Comparison of ENCODE assay signal across 19 cellular contexts in the genomic region with DNA sequence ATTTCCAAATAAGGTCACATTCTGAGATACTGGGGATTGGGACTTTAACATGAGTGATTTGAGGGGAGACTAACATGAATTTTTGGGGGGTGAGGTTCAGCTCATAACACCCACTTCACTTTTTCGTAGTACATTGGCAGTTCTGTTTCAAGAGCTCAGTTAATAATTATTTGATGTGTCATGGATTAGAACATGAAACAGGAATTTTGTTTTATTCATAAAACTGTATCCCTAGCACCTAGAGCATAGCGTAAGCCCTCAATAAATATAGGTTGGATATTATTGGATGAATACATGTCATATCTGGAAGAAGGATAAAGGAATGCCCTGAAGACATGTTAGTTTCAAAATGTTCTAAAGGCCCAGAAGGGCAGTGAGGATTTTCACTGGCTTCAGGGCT.
DNase-seq lines count a peak whose midpoint lies in the region; ATAC-seq and TF ChIP-seq lines count a peak whose summit lies in the region.
"Had no signal": no experiment of that assay in that cellular context is flagged by ENCODE, and none has a peak within 500 bp of the region (broad histone marks: within the 10 kb centered on the region; RNA-seq: fewer than 3 reads in every experiment).

No MANE protein-coding gene starts in this region.

- H3K4me3 ChIP-seq in AG10803 (ENCODE audit: low read length): no peak overlapping the region
- H3K4me3 ChIP-seq in Karpas-422 (ENCODE audit: low read length): no peak overlapping the region
- H3K4me3 ChIP-seq: esophagus muscularis mucosa, heart left ventricle, SK-N-MC had no signal

- no peaks in the 10 kb centered on the region for H3K36me3 ChIP-seq in Karpas-422 (ENCODE audit: insufficient read depth, low read length)
- H3K36me3 ChIP-seq: BE2C, esophagus muscularis mucosa, heart left ventricle had no signal

- no peaks in the 10 kb centered on the region for H3K79me2 ChIP-seq in Karpas-422 (ENCODE audit: low read length)

- no peak overlapping the region for H3K4me3 Mint-ChIP-seq in activated T-helper 1 cell treated with anti-CD3 and anti-CD28 coated beads, Interleukin-12 subunit alpha, Interleukin-12 subunit beta, Interleukin-2, Interleukin-4 antibody, amounts not matched to agents 30 ng/mL and 10 ng/mL and 1 ng/mL, durations not matched to agents 14 hours and 24 hours and 36 hours

- H3K9me2 ChIP-seq in Karpas-422 (replicated peaks; ENCODE audit: insufficient read depth, low read length): no peaks in the 10 kb centered on the region

- H3K36me3 Mint-ChIP-seq in activated T-helper 1 cell treated with anti-CD3 and anti-CD28 coated beads, Interleukin-12 subunit alpha, Interleukin-12 subunit beta, Interleukin-2, Interleukin-4 antibody, amounts not matched to agents 30 ng/mL and 10 ng/mL and 1 ng/mL, durations not matched to agents 14 hours and 24 hours and 36 hours (ENCODE audit: low read depth): peaks cover 7% of the 10 kb centered on the region

- peak; percentile 39 for DNase-seq in AG10803 (ENCODE audit: low read depth)
- DNase-seq in HCEC 1CT: peak; percentile 83
- no peak for DNase-seq in activated T-helper 1 cell treated with anti-CD3 and anti-CD28 coated beads, Interleukin-12 subunit alpha, Interleukin-12 subunit beta, Interleukin-2, Interleukin-4 antibody, amounts not matched to agents 30 ng/mL and 10 ng/mL and 1 ng/mL, durations not matched to agents 14 hours and 24 hours and 36 hours (ENCODE audit: low spot score)
- peak; percentile 79 for DNase-seq in kidney glomerular epithelial cell (lab: John Stamatoyannopoulos, UW)
- DNase-seq in NCI-H345 (lab: John Stamatoyannopoulos, UW): no peak
- DNase-seq in GOT3 (lab: John Stamatoyannopoulos, UW): no peak
- DNase-seq in Karpas-422: no peak
- DNase-seq: activated CD4-positive, alpha-beta T cell treated with anti-CD3 and anti-CD28 coated beads, Interleukin-2, amount 50 U/mL, for 48 hours; BE2C; dermis blood vessel endothelial cell; heart left ventricle; NCI-H2029 treated with DMSO at 0.1 percent for 48 hours; NCI-H524 treated with DMSO at 0.1 percent for 48 hours; OCI-M1; right cardiac atrium; stimulated activated CD4-positive, alpha-beta T cell treated with anti-CD3 and anti-CD28 coated beads, Interleukin-2, amount 100 ng/mL, for 24 hours had no signal

- peaks cover 15% of the 10 kb centered on the region for H3K4me1 ChIP-seq in Karpas-422 (ENCODE audit: low read length)

- H3K27ac Mint-ChIP-seq in activated T-helper 1 cell treated with anti-CD3 and anti-CD28 coated beads, Interleukin-12 subunit alpha, Interleukin-12 subunit beta, Interleukin-2, Interleukin-4 antibody, amounts not matched to agents 30 ng/mL and 10 ng/mL and 1 ng/mL, durations not matched to agents 14 hours and 24 hours and 36 hours: peak overlapping the region; percentile 1

- no peak overlapping the region for H3K27ac ChIP-seq in Karpas-422 (ENCODE audit: low read length)
- H3K27ac ChIP-seq: SK-N-MC had no signal

- no peaks in the 10 kb centered on the region for H3K27me3 Mint-ChIP-seq in activated T-helper 1 cell treated with anti-CD3 and anti-CD28 coated beads, Interleukin-12 subunit alpha, Interleukin-12 subunit beta, Interleukin-2, Interleukin-4 antibody, amounts not matched to agents 30 ng/mL and 10 ng/mL and 1 ng/mL, durations not matched to agents 14 hours and 24 hours and 36 hours (ENCODE audit: insufficient read depth)

- no peak overlapping the region for H2AFZ ChIP-seq in Karpas-422 (ENCODE audit: low read length)

- H3K4me1 Mint-ChIP-seq in activated T-helper 1 cell treated with anti-CD3 and anti-CD28 coated beads, Interleukin-12 subunit alpha, Interleukin-12 subunit beta, Interleukin-2, Interleukin-4 antibody, amounts not matched to agents 30 ng/mL and 10 ng/mL and 1 ng/mL, durations not matched to agents 14 hours and 24 hours and 36 hours (ENCODE audit: low read depth): peaks cover 64% of the 10 kb centered on the region

- intact Hi-C loops in activated T-helper 1 cell treated with anti-CD3 and anti-CD28 coated beads, Interleukin-12 subunit alpha, Interleukin-12 subunit beta, Interleukin-2, Interleukin-4 antibody, amounts not matched to agents 30 ng/mL and 10 ng/mL and 1 ng/mL, durations not matched to agents 14 hours and 24 hours and 36 hours (cut with micrococcal nuclease): loop anchor here (5.0 to 10.0 kb wide), 2 partner anchors 75 to 253 kb away; no protein-coding TSS in a partner anchor

- 0 out of 2 replicates have a peak, but pooled peaks cover 2% of the 10 kb centered on the region for H3K27me3 ChIP-seq in Karpas-422 (ENCODE audit: low read length)
- H3K27me3 ChIP-seq: BE2C, esophagus muscularis mucosa, heart left ventricle had no signal

- ATAC-seq in GM18519 (IDR thresholded peaks at IDR 0.05; ENCODE audit: low FRiP score, unreplicated experiment): no peak
- ATAC-seq: heart left ventricle, right cardiac atrium had no signal

- 0 out of 2 replicates have a peak, but pooled peaks cover 5% of the 10 kb centered on the region for H4K20me1 ChIP-seq in Karpas-422 (ENCODE audit: insufficient read depth, low read depth, low read length)

- TF ChIP-seq CTCF in AG10803 (conservative IDR thresholded peaks at IDR 0.05; ENCODE audit: low read length): no peak

- no peak overlapping the region for H3K4me2 ChIP-seq in Karpas-422 (ENCODE audit: low read depth, low read length, poor library complexity, severe bottlenecking)

- no peak overlapping the region for H3K9ac ChIP-seq in Karpas-422 (ENCODE audit: low read length)

- H3K9me3 Mint-ChIP-seq in activated T-helper 1 cell treated with anti-CD3 and anti-CD28 coated beads, Interleukin-12 subunit alpha, Interleukin-12 subunit beta, Interleukin-2, Interleukin-4 antibody, amounts not matched to agents 30 ng/mL and 10 ng/mL and 1 ng/mL, durations not matched to agents 14 hours and 24 hours and 36 hours: no peaks in the 10 kb centered on the region

- no peaks in the 10 kb centered on the region for H3K9me3 ChIP-seq in Karpas-422 (ENCODE audit: low read length)
- H3K9me3 ChIP-seq: BE2C, esophagus muscularis mucosa had no signal

Comparison
In these comparisons a context has a peak if more than half of its experiments do, and no peak if none do; other contexts are left out.
1. DNase-seq: peak in AG10803 (single experiment), HCEC 1CT (single experiment) and kidney glomerular epithelial cell (single experiment); none in activated T-helper 1 cell treated with anti-CD3 and anti-CD28 coated beads, Interleukin-12 subunit alpha, Interleukin-12 subunit beta, Interleukin-2, Interleukin-4 antibody, amounts not matched to agents 30 ng/mL and 10 ng/mL and 1 ng/mL, durations not matched to agents 14 hours and 24 hours and 36 hours (single experiment), NCI-H345 (single experiment), GOT3 (single experiment) and Karpas-422 (single experiment).